20 cellular contexts compared by ENCODE assay signal in genomic region chr15:66298803-66299251, GRCh38. TPM values are rescaled to one million over a fixed set of nuclear protein-coding genes. Genes with fewer than 3 reads are reported as not detected.
DNase-seq lines count a peak whose midpoint lies in the region; ATAC-seq and TF ChIP-seq lines count a peak whose summit lies in the region.
"Had no signal": no experiment of that assay in that cellular context is flagged by ENCODE, and none has a peak within 500 bp of the region (broad histone marks: within the 10 kb centered on the region; RNA-seq: fewer than 3 reads in every experiment).

No MANE protein-coding gene starts in this region.

- DNase-seq in stimulated activated naive CD8-positive, alpha-beta T cell treated with anti-CD3 and anti-CD28 coated beads, Interleukin-15, amount 100 ng/mL, for 72 hours, result no peak
- DNase-seq in NCI-H2171 treated with DMSO at 0.1 percent for 48 hours (lab: John Stamatoyannopoulos, UW), result peak; percentile 88
- DNase-seq in Right ventricle myocardium inferior (ENCODE audit: missing footprints), result no peak
- DNase-seq in T-helper 2 cell treated with Interferon-gamma antibody and Interleukin-4, amounts not matched to agents 5 μg/mL and 100 μg/mL, for 36 hours (ENCODE audit: low spot score), result no peak
- no peak for DNase-seq in germinal center (ENCODE audit: low spot score)
- no peak for DNase-seq in CD14-positive monocyte (ENCODE audit: low spot score)
- DNase-seq: activated CD4-positive, alpha-beta T cell treated with anti-CD3 and anti-CD28 coated beads for 1 hour; activated effector memory CD4-positive, alpha-beta T cell treated with anti-CD3 and anti-CD28 coated beads, Interleukin-2, amount 50 U/mL, for 16 hours; amygdala; effector CD8-positive, alpha-beta T cell; kidney; naive thymus-derived CD8-positive, alpha-beta T cell; NCI-H2227 treated with DMSO at 0.1 percent for 48 hours; SHP77 treated with DMSO at 0.1 percent for 48 hours; sigmoid colon; stomach; upper lobe of left lung had no signal

- H3K36me3 Mint-ChIP-seq in stimulated activated naive CD8-positive, alpha-beta T cell treated with anti-CD3 and anti-CD28 coated beads, Interleukin-15, Interleukin-2, amounts not matched to agents 100 ng/mL and 50 ng/mL, for 24 hours (ENCODE audit: low read depth), result peaks cover 46% of the 10 kb centered on the region
- H3K36me3 Mint-ChIP-seq in brain (peaks cover 39% of the 10 kb centered on the region), CD14-positive monocyte (peaks cover 36 to 44% of the 10 kb centered on the region in 2 donors)
- peaks cover 27% of the 10 kb centered on the region for H3K36me3 Mint-ChIP-seq in T-helper 2 cell treated with Interferon-gamma antibody and Interleukin-4, amounts not matched to agents 5 μg/mL and 100 μg/mL, for 36 hours (ENCODE audit: low read depth)

- peak overlapping the region; percentile 18 for H3K27ac Mint-ChIP-seq in stimulated activated naive CD8-positive, alpha-beta T cell treated with anti-CD3 and anti-CD28 coated beads, Interleukin-15, Interleukin-2, amounts not matched to agents 100 ng/mL and 50 ng/mL, for 24 hours
- H3K27ac Mint-ChIP-seq in stimulated activated naive CD8-positive, alpha-beta T cell treated with anti-CD3 and anti-CD28 coated beads, Interleukin-15, amount 100 ng/mL, for 72 hours, result peak overlapping the region in 1 of 2 donors; percentile 87
- H3K27ac Mint-ChIP-seq in brain (peak overlapping the region in 3 of 5 experiments; percentile 51 to 88 (median 82)), CD14-positive monocyte (peak overlapping the region in 2 of 7 donors; percentile 32 to 42)
- H3K27ac Mint-ChIP-seq in T-helper 2 cell treated with Interferon-gamma antibody and Interleukin-4, amounts not matched to agents 5 μg/mL and 100 μg/mL, for 36 hours, result no peak overlapping the region

- no peaks in the 10 kb centered on the region for H3K27me3 Mint-ChIP-seq in stimulated activated naive CD8-positive, alpha-beta T cell treated with anti-CD3 and anti-CD28 coated beads, Interleukin-15, Interleukin-2, amounts not matched to agents 100 ng/mL and 50 ng/mL, for 24 hours
- H3K27me3 Mint-ChIP-seq in stimulated activated naive CD8-positive, alpha-beta T cell treated with anti-CD3 and anti-CD28 coated beads, Interleukin-15, amount 100 ng/mL, for 72 hours, result no peaks in the 10 kb centered on the region
- H3K27me3 Mint-ChIP-seq in brain (peaks cover 10% of the 10 kb centered on the region), CD14-positive monocyte (ENCODE audit: low read depth in 3 of 3) (no peaks in the 10 kb centered on the region)
- H3K27me3 Mint-ChIP-seq in T-helper 2 cell treated with Interferon-gamma antibody and Interleukin-4, amounts not matched to agents 5 μg/mL and 100 μg/mL, for 36 hours (ENCODE audit: low read depth), result no peaks in the 10 kb centered on the region
- H3K27me3 Mint-ChIP-seq: naive thymus-derived CD8-positive, alpha-beta T cell had no signal

- no peaks in the 10 kb centered on the region for H3K9me3 Mint-ChIP-seq in stimulated activated naive CD8-positive, alpha-beta T cell treated with anti-CD3 and anti-CD28 coated beads, Interleukin-15, Interleukin-2, amounts not matched to agents 100 ng/mL and 50 ng/mL, for 24 hours
- H3K9me3 Mint-ChIP-seq in stimulated activated naive CD8-positive, alpha-beta T cell treated with anti-CD3 and anti-CD28 coated beads, Interleukin-15, amount 100 ng/mL, for 72 hours, result no peaks in the 10 kb centered on the region
- H3K9me3 Mint-ChIP-seq in brain (no peaks in the 10 kb centered on the region), CD14-positive monocyte (no peaks in the 10 kb centered on the region)
- no peaks in the 10 kb centered on the region for H3K9me3 Mint-ChIP-seq in T-helper 2 cell treated with Interferon-gamma antibody and Interleukin-4, amounts not matched to agents 5 μg/mL and 100 μg/mL, for 36 hours
- H3K9me3 Mint-ChIP-seq: naive thymus-derived CD8-positive, alpha-beta T cell had no signal

- H3K4me3 Mint-ChIP-seq in stimulated activated naive CD8-positive, alpha-beta T cell treated with anti-CD3 and anti-CD28 coated beads, Interleukin-15, Interleukin-2, amounts not matched to agents 100 ng/mL and 50 ng/mL, for 24 hours, result no peak overlapping the region
- H3K4me3 Mint-ChIP-seq in stimulated activated naive CD8-positive, alpha-beta T cell treated with anti-CD3 and anti-CD28 coated beads, Interleukin-15, amount 100 ng/mL, for 72 hours, result no peak overlapping the region
- H3K4me3 Mint-ChIP-seq in brain, result peak overlapping the region in 2 of 5 experiments; percentile 7 to 18
- no peak overlapping the region for H3K4me3 Mint-ChIP-seq in T-helper 2 cell treated with Interferon-gamma antibody and Interleukin-4, amounts not matched to agents 5 μg/mL and 100 μg/mL, for 36 hours
- no peak overlapping the region for H3K4me3 Mint-ChIP-seq in CD14-positive monocyte
- H3K4me3 Mint-ChIP-seq: naive thymus-derived CD8-positive, alpha-beta T cell had no signal

- TF ChIP-seq CTCF in brain (conservative IDR thresholded peaks at IDR 0.05) (no peak), CD14-positive monocyte (IDR thresholded peaks at IDR 0.05) (no peak)

- peaks cover 27% of the 10 kb centered on the region for H3K4me1 Mint-ChIP-seq in stimulated activated naive CD8-positive, alpha-beta T cell treated with anti-CD3 and anti-CD28 coated beads, Interleukin-15, Interleukin-2, amounts not matched to agents 100 ng/mL and 50 ng/mL, for 24 hours (ENCODE audit: low read depth)
- H3K4me1 Mint-ChIP-seq in stimulated activated naive CD8-positive, alpha-beta T cell treated with anti-CD3 and anti-CD28 coated beads, Interleukin-15, amount 100 ng/mL, for 72 hours, result peaks cover 10% of the 10 kb centered on the region
- peaks cover 47% of the 10 kb centered on the region for H3K4me1 Mint-ChIP-seq in brain
- H3K4me1 Mint-ChIP-seq in T-helper 2 cell treated with Interferon-gamma antibody and Interleukin-4, amounts not matched to agents 5 μg/mL and 100 μg/mL, for 36 hours (ENCODE audit: low read depth), result peaks cover 30% of the 10 kb centered on the region
- peaks cover 18% of the 10 kb centered on the region for H3K4me1 Mint-ChIP-seq in CD14-positive monocyte

- ATAC-seq in stimulated activated naive CD8-positive, alpha-beta T cell treated with anti-CD3 and anti-CD28 coated beads, Interleukin-15, amount 100 ng/mL, for 72 hours, result no peak
- ATAC-seq in Right ventricle myocardium inferior, result no peak
- ATAC-seq: naive thymus-derived CD8-positive, alpha-beta T cell had no signal

- intact Hi-C loops in Right ventricle myocardium inferior (cut with DNase I), result no loop called here
- intact Hi-C loops in CD14-positive monocyte (cut with micrococcal nuclease), result no loop called here

RNA-seq across cellular contexts. Expression of gene DIS3L, which starts 5.5 kb away (rescaled TPM):
- polyA plus RNA-seq in brain (ENCODE audit: insufficient read depth, low read depth, low replicate concordance) (16.2 TPM), CD14-positive monocyte (10 to 100 TPM; 13.2 to 17.0 TPM)
- 40.3 TPM for total RNA-seq in Right ventricle myocardium inferior

RNA-seq across cellular contexts. Expression of gene MEGF11, which starts 45.3 kb away (rescaled TPM):
- polyA plus RNA-seq in brain (ENCODE audit: insufficient read depth, low read depth, low replicate concordance), result 10.1 TPM
- not detected for total RNA-seq in Right ventricle myocardium inferior
- polyA plus RNA-seq in CD14-positive monocyte, result not detected
- total RNA-seq: naive thymus-derived CD8-positive, alpha-beta T cell; sigmoid colon had no signal
- polyA plus RNA-seq: AG04450; naive thymus-derived CD8-positive, alpha-beta T cell had no signal

RNA-seq across cellular contexts. Expression of gene TIPIN, which starts 57.7 kb away (rescaled TPM):
- 8.1 TPM for polyA plus RNA-seq in brain (ENCODE audit: insufficient read depth, low read depth, low replicate concordance)
- 2.8 TPM for total RNA-seq in Right ventricle myocardium inferior
- 1 to 10 TPM; 3.7 to 4.0 TPM for polyA plus RNA-seq in CD14-positive monocyte

Comparison
In these comparisons a context has a peak if more than half of its experiments do, and no peak if none do; other contexts are left out.
1. RNA of gene MEGF11, which starts 45.3 kb away (polyA plus RNA-seq): 10.1 TPM in brain (single experiment); not detected in CD14-positive monocyte; every median in the first group is over 10 times any median in the second.